Comparison of ENCODE assay signal across 16 cellular contexts in the genomic region with DNA sequence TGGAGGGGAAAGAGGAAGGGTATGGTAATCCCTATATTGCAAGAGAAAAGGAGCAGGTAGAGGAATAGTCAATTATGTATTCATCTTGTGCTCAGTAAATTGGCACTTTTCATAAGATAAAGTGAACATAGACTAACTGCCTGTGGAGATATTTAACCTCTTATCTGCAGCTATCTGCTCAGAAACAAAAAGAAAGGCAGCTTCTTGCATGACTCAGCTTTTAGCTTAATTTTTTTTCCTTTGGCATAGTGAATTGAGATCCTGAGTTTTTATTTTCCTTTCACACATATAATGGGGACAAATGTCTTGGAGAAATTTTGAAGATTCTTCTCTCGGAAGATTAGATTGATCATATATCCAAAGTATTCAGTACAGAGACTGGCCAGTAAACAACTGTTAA.
"Had no signal": no experiment of that assay in that cellular context is flagged by ENCODE, and none has a peak within 500 bp of the region (broad histone marks: within the 10 kb centered on the region; RNA-seq: fewer than 3 reads in every experiment).

No MANE protein-coding gene starts in this region.

- H3K4me1 Mint-ChIP-seq: activated naive CD8-positive, alpha-beta T cell treated with anti-CD3 and anti-CD28 coated beads, Interleukin-2, amount 10 ng/mL, durations not matched to agents 7 days and 5 days had no signal

- H3K27ac Mint-ChIP-seq: activated naive CD8-positive, alpha-beta T cell treated with anti-CD3 and anti-CD28 coated beads, Interleukin-2, amount 10 ng/mL, durations not matched to agents 7 days and 5 days; effector memory CD8-positive, alpha-beta T cell; stimulated activated naive CD8-positive, alpha-beta T cell treated with anti-CD3 and anti-CD28 coated beads, Interleukin-15, Interleukin-2, amounts not matched to agents 100 ng/mL and 50 ng/mL, for 24 hours had no signal

- H3K4me3 ChIP-seq: breast epithelium, gastroesophageal sphincter, heart right ventricle, lung, right lobe of liver, suprapubic skin, upper lobe of left lung had no signal

- H3K36me3 Mint-ChIP-seq: activated naive CD8-positive, alpha-beta T cell treated with anti-CD3 and anti-CD28 coated beads, Interleukin-2, amount 10 ng/mL, durations not matched to agents 7 days and 5 days had no signal

- DNase-seq: activated CD4-positive, CD25-positive, alpha-beta regulatory T cell; activated naive CD4-positive, alpha-beta T cell; activated naive CD8-positive, alpha-beta T cell treated with anti-CD3 and anti-CD28 coated beads, Interleukin-2, amount 10 ng/mL, durations not matched to agents 7 days and 5 days; aorta; dermis blood vessel endothelial cell; effector memory CD8-positive, alpha-beta T cell; heart right ventricle; midbrain; right lobe of liver; upper lobe of left lung had no signal

- H3K4me3 Mint-ChIP-seq: activated naive CD8-positive, alpha-beta T cell treated with anti-CD3 and anti-CD28 coated beads, Interleukin-2, amount 10 ng/mL, durations not matched to agents 7 days and 5 days; effector memory CD8-positive, alpha-beta T cell; neural crest cell; stimulated activated naive CD8-positive, alpha-beta T cell treated with anti-CD3 and anti-CD28 coated beads, Interleukin-15, Interleukin-2, amounts not matched to agents 100 ng/mL and 50 ng/mL, for 24 hours had no signal

- H3K27ac ChIP-seq: breast epithelium, gastroesophageal sphincter, heart right ventricle, right lobe of liver, suprapubic skin, upper lobe of left lung had no signal

- H3K9me3 Mint-ChIP-seq: activated naive CD8-positive, alpha-beta T cell treated with anti-CD3 and anti-CD28 coated beads, Interleukin-2, amount 10 ng/mL, durations not matched to agents 7 days and 5 days; effector memory CD8-positive, alpha-beta T cell; stimulated activated naive CD8-positive, alpha-beta T cell treated with anti-CD3 and anti-CD28 coated beads, Interleukin-15, Interleukin-2, amounts not matched to agents 100 ng/mL and 50 ng/mL, for 24 hours had no signal

- H3K4me1 ChIP-seq: breast epithelium, gastroesophageal sphincter, heart right ventricle had no signal

- H3K36me3 ChIP-seq: breast epithelium, gastroesophageal sphincter, heart right ventricle, right lobe of liver, suprapubic skin, upper lobe of left lung had no signal

- H3K27me3 ChIP-seq: breast epithelium, gastroesophageal sphincter, heart right ventricle, right lobe of liver, suprapubic skin, upper lobe of left lung had no signal

- H3K9me3 ChIP-seq: breast epithelium, gastroesophageal sphincter, right lobe of liver, suprapubic skin, upper lobe of left lung had no signal
